ENCODE assay signal across 1 cellular context in the genomic region with DNA sequence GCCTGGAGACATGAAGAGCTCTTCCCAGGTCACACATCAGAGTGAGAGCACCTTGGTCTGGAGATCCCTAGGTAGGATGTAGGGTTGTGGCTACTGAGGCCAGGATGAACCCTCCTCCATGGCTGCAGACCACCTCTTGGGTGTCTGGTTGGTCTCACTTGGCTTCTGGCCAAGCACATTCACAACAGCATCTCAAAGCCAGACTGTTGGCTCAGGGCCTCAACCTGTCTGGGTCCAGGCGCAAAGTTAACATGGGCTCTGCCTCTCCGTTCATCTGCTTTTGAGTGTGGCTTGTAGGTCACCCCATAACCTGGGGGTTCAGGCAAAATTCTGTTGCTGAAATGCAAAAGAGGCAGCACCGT.
TF ChIP-seq lines count a peak whose summit lies in the region.

No MANE protein-coding gene starts in this region.

TF ChIP-seq in H1, 55 proteins besides CTCF, POLR2A, EP300 and RAD21:
- no peak for TF ChIP-seq ZNF274 (IDR thresholded peaks at IDR 0.05; ENCODE audit: borderline replicate concordance, extremely low read depth, low read length)
- TF ChIP-seq EZH2 (IDR thresholded peaks at IDR 0.05; ENCODE audit: low read depth, low read length, severe bottlenecking): no peak
- no peak for TF ChIP-seq SP2 (IDR thresholded peaks at IDR 0.05; ENCODE audit: low read length)
- no peak for TF ChIP-seq USF2 (IDR thresholded peaks at IDR 0.05; ENCODE audit: low read length)
